1 cellular context compared by ENCODE assay signal in the genomic region with DNA sequence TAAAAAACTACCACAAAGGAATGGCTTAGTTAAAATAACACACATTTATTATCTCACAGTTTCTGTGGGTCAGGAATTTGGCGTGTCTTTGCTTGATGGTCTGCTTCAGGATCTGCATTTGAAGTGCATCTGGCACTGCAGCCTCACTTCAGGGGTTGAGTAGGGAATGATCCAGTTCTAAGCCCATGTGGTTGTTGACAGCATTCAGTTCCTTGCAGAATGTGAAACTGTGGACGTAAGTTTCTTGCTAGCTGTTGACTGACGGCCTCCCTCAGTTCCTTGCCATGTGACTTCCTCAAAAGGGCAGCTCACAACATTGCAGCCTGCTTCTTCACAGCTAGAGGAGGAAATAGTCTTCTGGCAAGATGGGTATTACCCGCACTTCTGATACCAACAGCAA.
A peak's percentile ranks its signal among the peaks of the same experiment; 100 is the strongest.
TF ChIP-seq lines count a peak whose summit lies in the region.

No MANE protein-coding gene starts in this region.

TF ChIP-seq in K562, 482 proteins besides CTCF, POLR2A, EP300 and RAD21 (continued from another document):
- TF ChIP-seq, protein P1, sequence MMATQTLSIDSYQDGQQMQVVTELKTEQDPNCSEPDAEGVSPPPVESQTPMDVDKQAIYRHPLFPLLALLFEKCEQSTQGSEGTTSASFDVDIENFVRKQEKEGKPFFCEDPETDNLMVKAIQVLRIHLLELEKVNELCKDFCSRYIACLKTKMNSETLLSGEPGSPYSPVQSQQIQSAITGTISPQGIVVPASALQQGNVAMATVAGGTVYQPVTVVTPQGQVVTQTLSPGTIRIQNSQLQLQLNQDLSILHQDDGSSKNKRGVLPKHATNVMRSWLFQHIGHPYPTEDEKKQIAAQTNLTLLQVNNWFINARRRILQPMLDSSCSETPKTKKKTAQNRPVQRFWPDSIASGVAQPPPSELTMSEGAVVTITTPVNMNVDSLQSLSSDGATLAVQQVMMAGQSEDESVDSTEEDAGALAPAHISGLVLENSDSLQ (IDR thresholded peaks at IDR 0.05) = peak; percentile 85
- TF ChIP-seq L3MBTL2 (IDR thresholded peaks at IDR 0.05) (peak; percentile 43; the same call in 1 of the 2 replicates), RAD51 (IDR thresholded peaks at IDR 0.05; ENCODE audit: borderline replicate concordance, low read depth) (peak; percentile 38; the same call in 1 of the 2 replicates), GABPB2 (CRISPR knock-in tag; conservative IDR thresholded peaks at IDR 0.05) (no peak), SPI1 (IDR thresholded peaks at IDR 0.05; ENCODE audit: borderline replicate concordance, low read depth, low read length) (peak; percentile 78; the same call in 1 of the 2 replicates)
- TF ChIP-seq, protein P2, sequence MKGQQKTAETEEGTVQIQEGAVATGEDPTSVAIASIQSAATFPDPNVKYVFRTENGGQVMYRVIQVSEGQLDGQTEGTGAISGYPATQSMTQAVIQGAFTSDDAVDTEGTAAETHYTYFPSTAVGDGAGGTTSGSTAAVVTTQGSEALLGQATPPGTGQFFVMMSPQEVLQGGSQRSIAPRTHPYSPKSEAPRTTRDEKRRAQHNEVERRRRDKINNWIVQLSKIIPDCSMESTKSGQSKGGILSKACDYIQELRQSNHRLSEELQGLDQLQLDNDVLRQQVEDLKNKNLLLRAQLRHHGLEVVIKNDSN (CRISPR knock-in tag; IDR thresholded peaks at IDR 0.05) = peak; percentile 61
- TF ChIP-seq, protein P3, sequence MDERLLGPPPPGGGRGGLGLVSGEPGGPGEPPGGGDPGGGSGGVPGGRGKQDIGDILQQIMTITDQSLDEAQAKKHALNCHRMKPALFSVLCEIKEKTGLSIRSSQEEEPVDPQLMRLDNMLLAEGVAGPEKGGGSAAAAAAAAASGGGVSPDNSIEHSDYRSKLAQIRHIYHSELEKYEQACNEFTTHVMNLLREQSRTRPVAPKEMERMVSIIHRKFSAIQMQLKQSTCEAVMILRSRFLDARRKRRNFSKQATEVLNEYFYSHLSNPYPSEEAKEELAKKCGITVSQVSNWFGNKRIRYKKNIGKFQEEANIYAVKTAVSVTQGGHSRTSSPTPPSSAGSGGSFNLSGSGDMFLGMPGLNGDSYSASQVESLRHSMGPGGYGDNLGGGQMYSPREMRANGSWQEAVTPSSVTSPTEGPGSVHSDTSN (CRISPR knock-in tag; IDR thresholded peaks at IDR 0.05; ENCODE audit: low read depth) = no peak
- TF ChIP-seq, protein P3 (tag; conservative IDR thresholded peaks at IDR 0.05; ENCODE audit: low read depth) = peak; percentile 77
